31 cellular contexts compared by ENCODE assay signal in genomic region chr9:96499257-96499656, GRCh38. TPM values are rescaled to one million over a fixed set of nuclear protein-coding genes. Genes with fewer than 3 reads are reported as not detected.
A peak's percentile ranks its signal among the peaks of the same experiment; 100 is the strongest.
DNase-seq lines count a peak whose midpoint lies in the region; ATAC-seq and TF ChIP-seq lines count a peak whose summit lies in the region.
"Had no signal": no experiment of that assay in that cellular context is flagged by ENCODE, and none has a peak within 500 bp of the region (broad histone marks: within the 10 kb centered on the region; RNA-seq: fewer than 3 reads in every experiment).

No MANE protein-coding gene starts in this region.

- H3K4me2 ChIP-seq in H9 (ENCODE audit: insufficient read depth, insufficient read length, low read length): no peak overlapping the region
- H3K4me2 ChIP-seq: A549, PC-9 had no signal

- intact Hi-C loops in Caco-2 (cut with micrococcal nuclease; ENCODE audit: unreplicated experiment): loop anchor here (5.0 kb wide), 1 partner anchor 58 kb away; no protein-coding TSS in a partner anchor
- intact Hi-C loops in dorsolateral prefrontal cortex (cut with DNase I): loop anchor here in 1 of 2 donors (5.0 kb wide), 1 partner anchor 68 kb away; no protein-coding TSS in a partner anchor

- DNase-seq in Caco-2 (no peak), H9 (no peak), dorsolateral prefrontal cortex (no peak), type B pancreatic cell (ENCODE audit: extremely low spot score, unreplicated experiment) (no peak), dermis blood vessel endothelial cell (no peak), ecto neural progenitor cell (ENCODE audit: low spot score) (no peak)
- no peak for DNase-seq in stimulated activated effector memory CD8-positive, alpha-beta T cell treated with anti-CD3 and anti-CD28 coated beads, Interleukin-12 subunit alpha, Interleukin-12 subunit beta, amount 100 ng/mL, for 72 hours (ENCODE audit: low spot score in 2 of 2)
- DNase-seq: AML-193; C1 segment of cervical spinal cord; CD4-positive, alpha-beta memory T cell; COR-L47; DMS79; EL; GDM1; HFFc6; IMR-90; KG1; MG63; NCI-H1105 treated with DMSO at 0.1 percent for 48 hours; NCI-H146; NCI-H1930; NCI-H2107; NCI-H446; NCI-H524 treated with DMSO at 0.1 percent for 48 hours; NCI-H82; NK-92 treated with Interleukin-12 subunit alpha and Interleukin-12 subunit beta, amount 100 ng/mL, for 24 hours; PC-9; RPMI8226; SHP77 treated with DMSO at 0.1 percent for 48 hours had no signal

- H3K14ac ChIP-seq in H9 (ENCODE audit: insufficient read depth, low read length): no peak overlapping the region

- no peak overlapping the region for H4K5ac ChIP-seq in H9 (ENCODE audit: insufficient read length, low read depth, low read length)

- H3K4me3 ChIP-seq in Caco-2 (ENCODE audit: low read depth, low read length) (no peak overlapping the region), dorsolateral prefrontal cortex (no peak overlapping the region)
- H3K4me3 ChIP-seq: A549, GM12878, MG63, PC-9 had no signal

- H3K27me3 ChIP-seq in Caco-2 (replicated peaks; ENCODE audit: control insufficient read depth, insufficient read depth, low read length): no peaks in the 10 kb centered on the region
- H3K27me3 ChIP-seq in H9 (ENCODE audit: insufficient read depth, low read length): no peaks in the 10 kb centered on the region
- no peaks in the 10 kb centered on the region for H3K27me3 ChIP-seq in dorsolateral prefrontal cortex
- H3K27me3 ChIP-seq: MG63 had no signal

- H2BK20ac ChIP-seq in H9 (ENCODE audit: low read depth, low read length, poor library complexity, severe bottlenecking): no peak overlapping the region

- H3K4me1 ChIP-seq in Caco-2 (no peaks in the 10 kb centered on the region), H9 (ENCODE audit: insufficient read depth, low read length) (peaks cover 2% of the 10 kb centered on the region)
- H3K4me1 ChIP-seq: A549 had no signal

- H3K23me2 ChIP-seq in H9 (ENCODE audit: insufficient read length, low read depth, low read length, poor library complexity, severe bottlenecking): no peaks in the 10 kb centered on the region

- no peaks in the 10 kb centered on the region for H4K20me1 ChIP-seq in H9 (ENCODE audit: control insufficient read depth, insufficient read depth, insufficient read length)

- no peak overlapping the region for H3T11ph ChIP-seq in H9 (ENCODE audit: low read length)

- no peak overlapping the region for H2AK5ac ChIP-seq in H9 (ENCODE audit: insufficient read length, low read length)

- H3K79me2 ChIP-seq in H9 (ENCODE audit: insufficient read depth, low read length): no peaks in the 10 kb centered on the region

- no TSS peak for BruUV-seq in Caco-2 (replicated peaks; lab: Mats Ljungman, UMichigan)

- POLR2A ChIA-PET in Caco-2 (lab: Charles Lee): no interaction called here

- H3K36me3 Mint-ChIP-seq in Caco-2 (ENCODE audit: insufficient read depth, unreplicated experiment) (peaks cover 65% of the 10 kb centered on the region), H9 (ENCODE audit: insufficient read depth in 1 of 3, low read depth in 3 of 3) (peaks cover 0 to 3% (median 2%) of the 10 kb centered on the region in 3 experiments; a peak in 3 of 7 replicates), type B pancreatic cell (no peaks in the 10 kb centered on the region)
- H3K36me3 Mint-ChIP-seq in stimulated activated effector memory CD8-positive, alpha-beta T cell treated with anti-CD3 and anti-CD28 coated beads, Interleukin-12 subunit alpha, Interleukin-12 subunit beta, amount 100 ng/mL, for 72 hours: no peaks in the 10 kb centered on the region

- CTCF ChIA-PET in Caco-2 (lab: Charles Lee): no interaction called here

- no peak overlapping the region for H2BK12ac ChIP-seq in H9 (ENCODE audit: insufficient read length, low read depth, low read length)

- H3K27me3 Mint-ChIP-seq in Caco-2 (ENCODE audit: insufficient read depth, unreplicated experiment) (no peaks in the 10 kb centered on the region), H9 (ENCODE audit: low read depth) (no peaks in the 10 kb centered on the region), type B pancreatic cell (no peaks in the 10 kb centered on the region)
- H3K27me3 Mint-ChIP-seq: CD4-positive, alpha-beta memory T cell had no signal

- H3K9ac ChIP-seq in H9 (ENCODE audit: extremely low read depth, insufficient read length, low read length): no peak overlapping the region

- H3K4me3 Mint-ChIP-seq in Caco-2 (ENCODE audit: unreplicated experiment) (no peak overlapping the region), H9 (no peak overlapping the region), type B pancreatic cell (no peak overlapping the region)
- H3K4me3 Mint-ChIP-seq in stimulated activated effector memory CD8-positive, alpha-beta T cell treated with anti-CD3 and anti-CD28 coated beads, Interleukin-12 subunit alpha, Interleukin-12 subunit beta, amount 100 ng/mL, for 72 hours: no peak overlapping the region
- H3K4me3 Mint-ChIP-seq: CD4-positive, alpha-beta memory T cell; HFFc6 had no signal

- H3K4me1 Mint-ChIP-seq in Caco-2 (ENCODE audit: low read depth, unreplicated experiment): no peaks in the 10 kb centered on the region
- H3K4me1 Mint-ChIP-seq in H9: peaks cover 40 to 41% of the 10 kb centered on the region in 2 experiments
- peaks cover 7% of the 10 kb centered on the region for H3K4me1 Mint-ChIP-seq in stimulated activated effector memory CD8-positive, alpha-beta T cell treated with anti-CD3 and anti-CD28 coated beads, Interleukin-12 subunit alpha, Interleukin-12 subunit beta, amount 100 ng/mL, for 72 hours
- peaks cover 5% of the 10 kb centered on the region for H3K4me1 Mint-ChIP-seq in type B pancreatic cell (ENCODE audit: unreplicated experiment)

- H3K27ac ChIP-seq in H9 (ENCODE audit: insufficient read length, low read depth, low read length) (no peak overlapping the region), dorsolateral prefrontal cortex (peak overlapping the region in 46 of 59 donors; percentile 1 to 98 (median 63))
- H3K27ac ChIP-seq: A549, PC-9 had no signal

- H2AFZ ChIP-seq in H9 (ENCODE audit: low read length): no peak overlapping the region
- H2AFZ ChIP-seq: PC-9 had no signal

- H3K36me3 ChIP-seq in Caco-2 (ENCODE audit: control insufficient read depth, insufficient read depth, low read length): no peaks in the 10 kb centered on the region; the same call in 1 of the 2 replicates
- H3K36me3 ChIP-seq: MG63 had no signal

- no peak overlapping the region for H3K23ac ChIP-seq in H9 (ENCODE audit: insufficient read length, low read depth, low read length)

- H2BK15ac ChIP-seq in H9 (ENCODE audit: low read depth, low read length): no peak overlapping the region

- H2BK120ac ChIP-seq in H9 (ENCODE audit: low read depth, low read length, poor library complexity, severe bottlenecking): no peak overlapping the region

- H4K91ac ChIP-seq in H9 (ENCODE audit: insufficient read length, low read depth, low read length): no peak overlapping the region

- H3K9me3 ChIP-seq in Caco-2 (no peaks in the 10 kb centered on the region), H9 (ENCODE audit: control insufficient read depth, low read depth, low read length) (no peaks in the 10 kb centered on the region)
- H3K9me3 ChIP-seq: A549, MG63 had no signal

- no peak for TF ChIP-seq CTCF in Caco-2 (IDR thresholded peaks at IDR 0.05; ENCODE audit: insufficient read depth in 1 of 2, low read depth in 1 of 2, low read length in 1 of 2, severe bottlenecking in 1 of 2, unreplicated experiment in 1 of 2)
- TF ChIP-seq CTCF in H9 (conservative IDR thresholded peaks at IDR 0.05): no peak
- TF ChIP-seq CTCF in dorsolateral prefrontal cortex (IDR thresholded peaks at IDR 0.05 in 54 of 56, conservative IDR thresholded peaks at IDR 0.05 in 2 of 56; ENCODE audit: low read depth in 1 of 56, partially characterized antibody in 56 of 56): no peak
- no peak for TF ChIP-seq CTCF in type B pancreatic cell (conservative IDR thresholded peaks at IDR 0.05)

- no peaks in the 10 kb centered on the region for H3K9me3 Mint-ChIP-seq in Caco-2 (ENCODE audit: unreplicated experiment)
- H3K9me3 Mint-ChIP-seq in H9: no peaks in the 10 kb centered on the region
- H3K9me3 Mint-ChIP-seq in stimulated activated effector memory CD8-positive, alpha-beta T cell treated with anti-CD3 and anti-CD28 coated beads, Interleukin-12 subunit alpha, Interleukin-12 subunit beta, amount 100 ng/mL, for 72 hours: no peaks in the 10 kb centered on the region
- H3K9me3 Mint-ChIP-seq in type B pancreatic cell: no peaks in the 10 kb centered on the region
- H3K9me3 Mint-ChIP-seq: CD4-positive, alpha-beta memory T cell; HFFc6 had no signal

- no CpG with 5 or more reads among the region's 7 CpGs for WGBS in H9 (ENCODE audit: extremely low coverage, insufficient read length, low lambda C conversion rate)

- H3K4ac ChIP-seq in H9 (ENCODE audit: low read depth, low read length): no peak overlapping the region

- H3K18ac ChIP-seq in H9 (ENCODE audit: insufficient read length, low read depth, low read length): no peak overlapping the region

- H3K27ac Mint-ChIP-seq in Caco-2 (ENCODE audit: unreplicated experiment) (peak overlapping the region; percentile 23), H9 (peak overlapping the region; percentile 32 to 94 (median 82); a peak in 3 of 7 replicates), type B pancreatic cell (no peak overlapping the region)
- H3K27ac Mint-ChIP-seq in stimulated activated effector memory CD8-positive, alpha-beta T cell treated with anti-CD3 and anti-CD28 coated beads, Interleukin-12 subunit alpha, Interleukin-12 subunit beta, amount 100 ng/mL, for 72 hours: peak overlapping the region; percentile 63
- H3K27ac Mint-ChIP-seq: HFFc6 had no signal

- H3K56ac ChIP-seq in H9 (ENCODE audit: insufficient read length, low read depth, low read length): no peak overlapping the region

- no peak for ATAC-seq in stimulated activated effector memory CD8-positive, alpha-beta T cell treated with anti-CD3 and anti-CD28 coated beads, Interleukin-12 subunit alpha, Interleukin-12 subunit beta, amount 100 ng/mL, for 72 hours
- ATAC-seq: A549, GM12878 had no signal

- H4K8ac ChIP-seq in H9 (replicated peaks; ENCODE audit: insufficient read length, low read depth, low read length): no peak overlapping the region

- no peak overlapping the region for H2BK5ac ChIP-seq in H9 (ENCODE audit: insufficient read length, low read length)

- H3K79me1 ChIP-seq in H9 (ENCODE audit: insufficient read depth, low read depth, low read length, poor library complexity, severe bottlenecking): no peaks in the 10 kb centered on the region

RNA-seq across cellular contexts. Expression of gene HABP4, which starts 49.3 kb away (rescaled TPM):
- total RNA-seq in Caco-2 (2022) (24.8 and 26.7 TPM in 2 replicates), H9 (2021) (6.8 and 7.5 TPM in 2 replicates), dorsolateral prefrontal cortex (100 to 1,000 TPM in 42 of 120 experiments, 10 to 100 TPM in 78; 55.7 to 140 (median 94.3) TPM), type B pancreatic cell (ENCODE audit: low replicate concordance) (10.1 and 19.4 TPM in 2 replicates), dermis blood vessel endothelial cell (7.3 and 9.0 TPM in 2 replicates)
